20 cellular contexts compared by ENCODE assay signal in the genomic region with DNA sequence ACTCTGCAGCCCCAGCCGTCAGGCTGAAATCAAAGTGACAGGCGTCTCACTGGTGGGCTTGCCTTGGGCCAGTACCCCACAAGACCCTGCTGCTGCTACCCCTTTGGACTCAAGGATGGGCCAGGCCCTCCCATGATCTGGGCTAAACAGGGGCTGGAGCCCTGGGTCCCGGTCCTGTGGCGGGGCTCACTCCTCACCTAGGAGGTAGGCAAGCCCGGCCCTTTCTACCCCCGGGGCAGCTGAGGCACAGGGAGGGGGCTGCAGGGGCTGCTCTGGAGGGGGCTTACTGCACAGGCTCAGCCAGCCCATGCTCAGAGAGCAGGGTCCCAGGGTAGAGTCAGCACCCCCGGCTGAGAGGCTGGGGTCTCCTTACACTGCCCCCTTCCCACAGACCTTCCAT.
"Had no signal": no experiment of that assay in that cellular context is flagged by ENCODE, and none has a peak within 500 bp of the region (broad histone marks: within the 10 kb centered on the region; RNA-seq: fewer than 3 reads in every experiment).

No MANE protein-coding gene starts in this region.

- DNase-seq: activated CD8-positive, alpha-beta memory T cell treated with anti-CD3 and anti-CD28 coated beads, Interleukin-2, amount 10 ng/mL, durations not matched to agents 7 days and 5 days; activated naive CD4-positive, alpha-beta T cell treated with anti-CD3 and anti-CD28 coated beads, Interleukin-2, amount 10 ng/mL, durations not matched to agents 7 days and 5 days; activated T-cell treated with anti-CD3 and anti-CD28 coated beads, Interleukin-2, amount 50 U/mL, for 1 hour; adrenal gland; effector memory CD4-positive, alpha-beta T cell; foreskin fibroblast; left colon; nephron progenitor cell; stimulated activated CD4-positive, alpha-beta T cell treated with anti-CD3 and anti-CD28 coated beads, Interleukin-1b, Interleukin-23, amount 100 ng/mL, for 48 hours; stomach; T-helper 2 cell had no signal

- H3K4me3 ChIP-seq: adrenal gland, coronary artery, prostate gland, stomach, thoracic aorta had no signal

- H3K27me3 Mint-ChIP-seq: activated CD4-positive, alpha-beta memory T cell treated with anti-CD3 and anti-CD28 coated beads for 36 hours; activated CD4-positive, alpha-beta T cell treated with anti-CD3 and anti-CD28 coated beads for 36 hours; activated CD8-positive, alpha-beta memory T cell treated with anti-CD3 and anti-CD28 coated beads, Interleukin-2, amount 10 ng/mL, durations not matched to agents 7 days and 5 days; activated naive CD4-positive, alpha-beta T cell treated with anti-CD3 and anti-CD28 coated beads, Interleukin-2, amount 10 ng/mL, durations not matched to agents 7 days and 5 days had no signal

- ATAC-seq: activated CD4-positive, alpha-beta T cell treated with anti-CD3 and anti-CD28 coated beads for 36 hours; activated CD8-positive, alpha-beta memory T cell treated with anti-CD3 and anti-CD28 coated beads, Interleukin-2, amount 10 ng/mL, durations not matched to agents 7 days and 5 days; left colon; sciatic nerve had no signal

- H3K4me3 Mint-ChIP-seq: activated CD4-positive, alpha-beta memory T cell treated with anti-CD3 and anti-CD28 coated beads for 36 hours; activated CD4-positive, alpha-beta T cell treated with anti-CD3 and anti-CD28 coated beads for 36 hours; activated CD8-positive, alpha-beta memory T cell treated with anti-CD3 and anti-CD28 coated beads, Interleukin-2, amount 10 ng/mL, durations not matched to agents 7 days and 5 days; activated naive CD4-positive, alpha-beta T cell treated with anti-CD3 and anti-CD28 coated beads, Interleukin-2, amount 10 ng/mL, durations not matched to agents 7 days and 5 days; memory B cell; nephron progenitor cell had no signal

- H3K36me3 ChIP-seq: prostate gland had no signal

- H3K27ac ChIP-seq: prostate gland, thoracic aorta had no signal

- H3K36me3 Mint-ChIP-seq: activated CD8-positive, alpha-beta memory T cell treated with anti-CD3 and anti-CD28 coated beads, Interleukin-2, amount 10 ng/mL, durations not matched to agents 7 days and 5 days; activated naive CD4-positive, alpha-beta T cell treated with anti-CD3 and anti-CD28 coated beads, Interleukin-2, amount 10 ng/mL, durations not matched to agents 7 days and 5 days had no signal

- FAIRE-seq: urothelium cell line had no signal

- H3K9me3 Mint-ChIP-seq: activated CD4-positive, alpha-beta memory T cell treated with anti-CD3 and anti-CD28 coated beads for 36 hours; activated naive CD4-positive, alpha-beta T cell treated with anti-CD3 and anti-CD28 coated beads, Interleukin-2, amount 10 ng/mL, durations not matched to agents 7 days and 5 days; activated T-helper 2 cell treated with anti-CD3 and anti-CD28 coated beads, Interferon-gamma antibody, Interleukin-2, Interleukin-4, amounts not matched to agents 10 μg/mL and 5 μg/mL and 100 μg/mL, durations not matched to agents 14 hours and 24 hours and 36 hours; memory B cell; nephron progenitor cell had no signal

- H3K9me3 ChIP-seq: adrenal gland, prostate gland, stomach, thoracic aorta had no signal

- H3K27ac Mint-ChIP-seq: activated CD4-positive, alpha-beta memory T cell treated with anti-CD3 and anti-CD28 coated beads for 36 hours; activated CD4-positive, alpha-beta T cell treated with anti-CD3 and anti-CD28 coated beads for 36 hours; activated CD8-positive, alpha-beta memory T cell treated with anti-CD3 and anti-CD28 coated beads, Interleukin-2, amount 10 ng/mL, durations not matched to agents 7 days and 5 days; activated naive CD4-positive, alpha-beta T cell treated with anti-CD3 and anti-CD28 coated beads, Interleukin-2, amount 10 ng/mL, durations not matched to agents 7 days and 5 days; activated T-helper 2 cell treated with anti-CD3 and anti-CD28 coated beads, Interferon-gamma antibody, Interleukin-2, Interleukin-4, amounts not matched to agents 10 μg/mL and 5 μg/mL and 100 μg/mL, durations not matched to agents 14 hours and 24 hours and 36 hours; memory B cell had no signal

- H3K27me3 ChIP-seq: adrenal gland, stomach had no signal

- H3K4me1 Mint-ChIP-seq: activated naive CD4-positive, alpha-beta T cell treated with anti-CD3 and anti-CD28 coated beads, Interleukin-2, amount 10 ng/mL, durations not matched to agents 7 days and 5 days; memory B cell had no signal

- H3K4me1 ChIP-seq: prostate gland had no signal
